Comparison of ENCODE assay signal across 33 cellular contexts in genomic region chr13:102901615-102902305, GRCh38. TPM values are rescaled to one million over a fixed set of nuclear protein-coding genes. Genes with fewer than 3 reads are reported as not detected.
A peak's percentile ranks its signal among the peaks of the same experiment; 100 is the strongest.
DNase-seq lines count a peak whose midpoint lies in the region; TF ChIP-seq lines count a peak whose summit lies in the region.
"Had no signal": no experiment of that assay in that cellular context is flagged by ENCODE, and none has a peak within 500 bp of the region (broad histone marks: within the 10 kb centered on the region; RNA-seq: fewer than 3 reads in every experiment).

No MANE protein-coding gene starts in this region.

- H3K36me3 ChIP-seq in mammary epithelial cell (ENCODE audit: insufficient read depth, low read length) = no peaks in the 10 kb centered on the region
- H3K36me3 ChIP-seq: breast epithelium, heart right ventricle, thoracic aorta had no signal

- TF ChIP-seq CTCF in mammary epithelial cell (conservative IDR thresholded peaks at IDR 0.05 in 1 of 2, IDR thresholded peaks at IDR 0.05 in 1 of 2; ENCODE audit: extremely low read depth in 1 of 2, insufficient read depth in 1 of 2, low read depth in 1 of 2, low read length in 2 of 2) = no peak
- no peak for TF ChIP-seq CTCF in MCF 10A (IDR thresholded peaks at IDR 0.05; ENCODE audit: unreplicated experiment)
- TF ChIP-seq CTCF in choroid plexus epithelial cell (conservative IDR thresholded peaks at IDR 0.05; ENCODE audit: low read depth, low read length) = no peak
- no peak for TF ChIP-seq CTCF in GM13977 (IDR thresholded peaks at IDR 0.05; ENCODE audit: extremely low read depth, insufficient read depth, missing control alignments)

- H3K27ac ChIP-seq in mammary epithelial cell (ENCODE audit: insufficient read depth, low read depth, low read length) = no peak overlapping the region
- H3K27ac ChIP-seq in substantia nigra (ENCODE audit: low read depth, low read length, poor library complexity, severe bottlenecking) = peak overlapping the region; percentile 21
- H3K27ac ChIP-seq: 22Rv1, breast epithelium, C4-2B, KMS-11, PC-9, thoracic aorta had no signal

- no peak overlapping the region for H3K4me3 Mint-ChIP-seq in MCF 10A (ENCODE audit: unreplicated experiment)
- H3K4me3 Mint-ChIP-seq: activated CD4-positive, alpha-beta memory T cell treated with anti-CD3 and anti-CD28 coated beads, Interleukin-2, amount 10 ng/mL, durations not matched to agents 7 days and 5 days; nephron had no signal

- 78% methylated on average over 4 of the region's 5 CpGs for WGBS in mammary epithelial cell (ENCODE audit: low coverage, missing lambda C conversion rate)

- peak overlapping the region; percentile 77 for H2AFZ ChIP-seq in mammary epithelial cell (ENCODE audit: low read depth, low read length)
- H2AFZ ChIP-seq: PC-9 had no signal

- dilution Hi-C loops in mammary epithelial cell (cut with HindIII; ENCODE audit: low sequenced_read_pairs) = no loop called here

- intact Hi-C loops in mammary epithelial cell (cut with micrococcal nuclease) = loop anchor here (5.0 kb wide), 3 partner anchors 319 to 1416 kb away; no protein-coding TSS in a partner anchor
- intact Hi-C loops in MCF 10A (cut with micrococcal nuclease) = no loop called here

- no peaks in the 10 kb centered on the region for H3K27me3 Mint-ChIP-seq in MCF 10A (ENCODE audit: insufficient read depth, unreplicated experiment)
- H3K27me3 Mint-ChIP-seq: activated CD4-positive, alpha-beta memory T cell treated with anti-CD3 and anti-CD28 coated beads, Interleukin-2, amount 10 ng/mL, durations not matched to agents 7 days and 5 days had no signal

- H3K9me3 ChIP-seq in mammary epithelial cell (replicated peaks; ENCODE audit: insufficient read depth, low read length) = no peaks in the 10 kb centered on the region
- H3K9me3 ChIP-seq: breast epithelium, heart right ventricle, thoracic aorta had no signal

- H3K4me3 ChIP-seq in mammary epithelial cell (replicated peaks in 1 of 3; ENCODE audit: insufficient read depth in 1 of 3, low read depth in 2 of 3, low read length in 3 of 3) (no peak overlapping the region), choroid plexus epithelial cell (ENCODE audit: low read depth, low read length) (no peak overlapping the region)
- H3K4me3 ChIP-seq: breast epithelium, heart right ventricle, lung, PC-9, thoracic aorta had no signal

- H3K9me3 Mint-ChIP-seq in MCF 10A (ENCODE audit: unreplicated experiment) = no peaks in the 10 kb centered on the region
- H3K9me3 Mint-ChIP-seq: activated CD4-positive, alpha-beta memory T cell treated with anti-CD3 and anti-CD28 coated beads, Interleukin-2, amount 10 ng/mL, durations not matched to agents 7 days and 5 days; activated T-helper 2 cell treated with anti-CD3 and anti-CD28 coated beads, Interferon-gamma antibody, Interleukin-2, Interleukin-4, amounts not matched to agents 10 μg/mL and 5 μg/mL and 100 μg/mL, durations not matched to agents 14 hours and 24 hours and 36 hours; nephron had no signal

- H3K27me3 ChIP-seq in mammary epithelial cell (ENCODE audit: insufficient read depth, low read length) = no peaks in the 10 kb centered on the region
- H3K27me3 ChIP-seq: breast epithelium, heart right ventricle had no signal

- H3K4me1 Mint-ChIP-seq in MCF 10A (ENCODE audit: insufficient read depth, unreplicated experiment) = peaks cover 21% of the 10 kb centered on the region
- H3K4me1 Mint-ChIP-seq: nephron had no signal

- no peak overlapping the region for H3K4me2 ChIP-seq in mammary epithelial cell (ENCODE audit: insufficient read depth, low read depth, low read length)
- H3K4me2 ChIP-seq: KMS-11, PC-9 had no signal

- BruUV-seq in mammary epithelial cell (replicated peaks; lab: Mats Ljungman, UMichigan) (no TSS peak), MCF 10A (replicated peaks; lab: Mats Ljungman, UMichigan) (no TSS peak)

- no peak overlapping the region for H3K27ac Mint-ChIP-seq in MCF 10A (ENCODE audit: low read depth, unreplicated experiment)
- H3K27ac Mint-ChIP-seq: activated CD4-positive, alpha-beta memory T cell treated with anti-CD3 and anti-CD28 coated beads, Interleukin-2, amount 10 ng/mL, durations not matched to agents 7 days and 5 days; activated T-helper 2 cell treated with anti-CD3 and anti-CD28 coated beads, Interferon-gamma antibody, Interleukin-2, Interleukin-4, amounts not matched to agents 10 μg/mL and 5 μg/mL and 100 μg/mL, durations not matched to agents 14 hours and 24 hours and 36 hours had no signal

- DNase-seq in mammary epithelial cell = peak; percentile 40
- no peak for DNase-seq in MCF 10A (ENCODE audit: unreplicated experiment)
- DNase-seq in choroid plexus epithelial cell (ENCODE audit: low read depth) = peak; percentile 19
- peak; percentile 33 for DNase-seq in iris pigment epithelial cell (ENCODE audit: low read depth)
- peak in 6 of 49 donors; percentile 8 to 26 (median 16) for DNase-seq in substantia nigra (lab: John Stamatoyannopoulos, UW)
- no peak for DNase-seq in GM13977 (ENCODE audit: low spot score)
- no peak for DNase-seq in LoVo (ENCODE audit: low spot score)
- DNase-seq in HPDE6-E6E7 (ENCODE audit: extremely low spot score) = no peak
- DNase-seq: activated CD4-positive, alpha-beta memory T cell treated with anti-CD3 and anti-CD28 coated beads, Interleukin-2, amount 10 ng/mL, durations not matched to agents 7 days and 5 days; activated CD4-positive, alpha-beta T cell treated with anti-CD3 and anti-CD28 coated beads for 1 hour; activated CD8-positive, alpha-beta memory T cell treated with anti-CD3 and anti-CD28 coated beads, Interleukin-2, amount 50 U/mL, for 48 hours; activated naive CD4-positive, alpha-beta T cell treated with anti-CD3 and anti-CD28 coated beads, Interleukin-2, amount 50 U/mL, for 16 hours; amniotic stem cell; GF-D8; H7; heart right ventricle; NCI-H1436; NCI-H2081 treated with DMSO at 0.1 percent for 48 hours; NCI-H2227 treated with DMSO at 0.1 percent for 48 hours; NCI-H526 treated with DMSO at 0.1 percent for 48 hours; NK-92 treated with Interleukin-12 subunit alpha and Interleukin-12 subunit beta, amount 100 ng/mL, for 24 hours; stimulated activated CD4-positive, alpha-beta T cell treated with anti-CD3 and anti-CD28 coated beads, Interleukin-2, amount 100 ng/mL, for 24 hours; stimulated activated naive CD8-positive, alpha-beta T cell treated with anti-CD3 and anti-CD28 coated beads, Interleukin-15, Interleukin-2, amounts not matched to agents 100 U/mL and 50 U/mL, for 24 hours; T-helper 2 cell had no signal

- H3K36me3 Mint-ChIP-seq in MCF 10A (ENCODE audit: insufficient read depth, unreplicated experiment) = peaks cover 5% of the 10 kb centered on the region

- H3K79me2 ChIP-seq in mammary epithelial cell (ENCODE audit: insufficient read depth, low read length) = no peaks in the 10 kb centered on the region

- CTCF ChIA-PET in mammary epithelial cell (lab: Charles Lee; ENCODE audit: low non-redundant PET) = no interaction called here
- CTCF ChIA-PET in MCF 10A (lab: Yijun Ruan, JAX) = interaction anchor here (0.6 to 1.3 kb wide), 6 partner anchors 10 to 1529 kb away, joined by 3 to 7 read pairs (median 4); no protein-coding TSS in a partner anchor

- POLR2A ChIA-PET in MCF 10A (lab: Yijun Ruan, JAX) = interaction anchor here (0.8 kb wide), 1 partner anchor 31 kb away, joined by 3 read pairs; no protein-coding TSS in a partner anchor

- in situ Hi-C loops in mammary epithelial cell (cut with MboI; ENCODE audit: low sequenced_read_pairs in 2 of 2) = loop anchor here (25.0 kb wide), 1 partner anchor 236 kb away; no protein-coding TSS in a partner anchor
- in situ Hi-C loops in GM13977 (cut with MboI; ENCODE audit: low pct_unique_long_range_greater_than_20kb, low sequenced_read_pairs, unreplicated experiment) = no loop called here

- H4K20me1 ChIP-seq in mammary epithelial cell (ENCODE audit: insufficient read depth, low read length) = no peaks in the 10 kb centered on the region

- no peak overlapping the region for H3K9ac ChIP-seq in mammary epithelial cell (ENCODE audit: insufficient read depth, low read length)
- H3K9ac ChIP-seq: KMS-11 had no signal

- peaks cover 42% of the 10 kb centered on the region for H3K4me1 ChIP-seq in mammary epithelial cell (ENCODE audit: insufficient read depth, low read length)
- H3K4me1 ChIP-seq: breast epithelium had no signal

RNA-seq across cellular contexts. Expression of gene ERCC5, which starts 55.9 kb away (rescaled TPM):
- total RNA-seq in mammary epithelial cell (10 to 100 TPM; 56.3 to 59.1 TPM), MCF 10A (2022) (68.1 and 68.8 TPM in 2 replicates)
- polyA plus RNA-seq in mammary epithelial cell = 20.8 TPM
- 60.3 TPM for polyA minus RNA-seq in mammary epithelial cell

Comparison
In these comparisons a context has a peak if more than half of its experiments do, and no peak if none do; other contexts are left out.
1. DNase-seq: peak in mammary epithelial cell (single experiment), choroid plexus epithelial cell (single experiment) and iris pigment epithelial cell (single experiment); none in MCF 10A (single experiment), GM13977 (single experiment), LoVo (single experiment) and HPDE6-E6E7 (single experiment).